Comparison of ENCODE assay signal across 27 cellular contexts in genomic region chr2:15609341-15610042, GRCh38.
"Had no signal": no experiment of that assay in that cellular context is flagged by ENCODE, and none has a peak within 500 bp of the region (broad histone marks: within the 10 kb centered on the region; RNA-seq: fewer than 3 reads in every experiment).

No MANE protein-coding gene starts in this region.

- H3K27me3 Mint-ChIP-seq: dendritic cell treated with granulocyte-macrophage colony-stimulating factor and Interleukin-4, amounts not matched to agents 40 ng/mL and 50 ng/mL, for 4 days; naive B cell; natural killer cell treated with Interleukin-12 subunit alpha and Interleukin-12 subunit beta and Interleukin-15 and Interleukin-18, amount 100 ng/mL, for 72 hours; type B pancreatic cell had no signal

- DNase-seq: colonic mucosa; effector CD8-positive, alpha-beta T cell; endodermal cell; foreskin fibroblast; gastrocnemius medialis; heart left ventricle; kidney; mesenchymal stem cell; mucosa of descending colon; naive B cell; pancreas; stimulated activated CD4-positive, alpha-beta T cell treated with anti-CD3 and anti-CD28 coated beads, Interleukin-12 subunit alpha, Interleukin-12 subunit beta, amount 100 ng/mL, for 4 hours; stimulated activated CD4-positive, alpha-beta T cell treated with anti-CD3 and anti-CD28 coated beads, Interleukin-1b, Interleukin-23, amount 100 ng/mL, for 48 hours; stimulated activated CD4-positive, alpha-beta T cell treated with anti-CD3 and anti-CD28 coated beads, Interleukin-4, amount 100 ng/mL, for 1 hour; stimulated activated naive CD8-positive, alpha-beta T cell treated with anti-CD3 and anti-CD28 coated beads, Interleukin-15, Interleukin-2, amounts not matched to agents 100 U/mL and 50 U/mL, for 24 hours; substantia nigra; testis; tibial artery had no signal

- H3K4me3 Mint-ChIP-seq: dendritic cell treated with granulocyte-macrophage colony-stimulating factor and Interleukin-4, amounts not matched to agents 40 ng/mL and 50 ng/mL, for 4 days; endodermal cell; mesothelial cell of epicardium; natural killer cell treated with Interleukin-12 subunit alpha and Interleukin-12 subunit beta and Interleukin-15 and Interleukin-18, amount 100 ng/mL, for 72 hours; neural crest cell; stimulated activated effector memory CD8-positive, alpha-beta T cell treated with anti-CD3 and anti-CD28 coated beads, Interleukin-12 subunit alpha, Interleukin-12 subunit beta, amount 100 ng/mL, for 72 hours; type B pancreatic cell had no signal

- H3K27ac Mint-ChIP-seq: dendritic cell treated with granulocyte-macrophage colony-stimulating factor and Interleukin-4, amounts not matched to agents 40 ng/mL and 50 ng/mL, for 4 days; mesothelial cell of epicardium; naive B cell; stimulated activated effector memory CD8-positive, alpha-beta T cell treated with anti-CD3 and anti-CD28 coated beads, Interleukin-12 subunit alpha, Interleukin-12 subunit beta, amount 100 ng/mL, for 72 hours; type B pancreatic cell had no signal

- H3K9me3 Mint-ChIP-seq: dendritic cell treated with granulocyte-macrophage colony-stimulating factor and Interleukin-4, amounts not matched to agents 40 ng/mL and 50 ng/mL, for 4 days; naive B cell; natural killer cell treated with Interleukin-12 subunit alpha and Interleukin-12 subunit beta and Interleukin-15 and Interleukin-18, amount 100 ng/mL, for 72 hours; neural crest cell; stimulated activated effector memory CD8-positive, alpha-beta T cell treated with anti-CD3 and anti-CD28 coated beads, Interleukin-12 subunit alpha, Interleukin-12 subunit beta, amount 100 ng/mL, for 72 hours; type B pancreatic cell had no signal

- H3K4me1 Mint-ChIP-seq: endodermal cell, mesothelial cell of epicardium, neural crest cell had no signal

- ATAC-seq: esophagus mucosa; gastrocnemius medialis; heart left ventricle; left lobe of liver; mucosa of descending colon; natural killer cell treated with Interleukin-12 subunit alpha and Interleukin-12 subunit beta and Interleukin-15 and Interleukin-18, amount 100 ng/mL, for 72 hours; pancreas; sciatic nerve; stimulated activated effector memory CD8-positive, alpha-beta T cell treated with anti-CD3 and anti-CD28 coated beads, Interleukin-12 subunit alpha, Interleukin-12 subunit beta, amount 100 ng/mL, for 72 hours; stimulated activated naive CD8-positive, alpha-beta T cell treated with anti-CD3 and anti-CD28 coated beads, Interleukin-15, Interleukin-2, amounts not matched to agents 100 U/mL and 50 U/mL, for 24 hours had no signal
